Comparison of ENCODE assay signal across 21 cellular contexts in the genomic region with DNA sequence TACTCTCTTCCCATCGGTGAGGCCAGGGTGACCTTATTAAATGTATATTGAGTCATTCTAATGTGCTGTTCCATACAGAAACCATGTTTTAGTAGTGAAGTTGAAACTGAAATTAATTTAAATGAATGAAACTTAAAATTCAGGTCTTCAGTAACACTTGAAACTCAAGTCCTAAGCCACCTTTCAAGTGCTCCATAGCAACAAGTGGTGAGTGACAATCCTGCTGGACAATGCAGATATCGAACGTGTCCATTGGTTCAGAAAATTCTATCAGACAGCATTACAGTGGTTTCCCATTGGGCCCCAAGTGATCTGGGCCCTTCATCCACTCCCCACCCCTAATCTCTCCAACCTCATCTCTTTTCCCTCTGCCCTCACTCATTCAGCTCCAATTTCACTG.
"Had no signal": no experiment of that assay in that cellular context is flagged by ENCODE, and none has a peak within 500 bp of the region (broad histone marks: within the 10 kb centered on the region; RNA-seq: fewer than 3 reads in every experiment).

No MANE protein-coding gene starts in this region.

- H3K9me3 Mint-ChIP-seq: T-helper 1 cell treated with Interleukin-12 subunit alpha and Interleukin-12 subunit beta and Interleukin-4 antibody, amounts not matched to agents 30 μg/mL and 1 μg/mL, for 36 hours had no signal

- H3K27me3 ChIP-seq: MG63 had no signal

- H3K27ac ChIP-seq: HL-60, RWPE1 had no signal

- DNase-seq: Karpas-422, KG1, MG63, NCI-H1092 treated with DMSO at 0.1 percent for 48 hours, NCI-H1436, NCI-H187, NCI-H2029, NCI-H2081 treated with DMSO at 0.1 percent for 48 hours, NCI-H2227 treated with DMSO at 0.1 percent for 48 hours, NCI-H524, NCI-H526 treated with DMSO at 0.1 percent for 48 hours, NCI-H748 treated with DMSO at 0.1 percent for 48 hours, SHP77, SK-N-SH, SW 1271, T-cell had no signal

- H3K27ac Mint-ChIP-seq: T-cell; T-helper 1 cell treated with Interleukin-12 subunit alpha and Interleukin-12 subunit beta and Interleukin-4 antibody, amounts not matched to agents 30 μg/mL and 1 μg/mL, for 36 hours had no signal

- H3K4me1 Mint-ChIP-seq: T-cell had no signal

- ATAC-seq: Panc1, T-cell had no signal

- H3K4me2 ChIP-seq: SK-N-SH had no signal

- H3K4me3 Mint-ChIP-seq: T-cell; T-helper 1 cell treated with Interleukin-12 subunit alpha and Interleukin-12 subunit beta and Interleukin-4 antibody, amounts not matched to agents 30 μg/mL and 1 μg/mL, for 36 hours had no signal

- H3K36me3 ChIP-seq: MG63 had no signal

- H3K9ac ChIP-seq: SK-N-SH had no signal

- H3K27me3 Mint-ChIP-seq: T-cell had no signal

- H3K9me3 ChIP-seq: MG63, SK-N-SH had no signal

- FAIRE-seq: HTR-8/SVneo had no signal

- H3K4me3 ChIP-seq: MG63 had no signal

- H3K36me3 Mint-ChIP-seq: T-cell had no signal
